In genomic region chr5:174188300-174188699, GRCh38 we compare ENCODE assay signal across 22 cellular contexts.
DNase-seq lines count a peak whose midpoint lies in the region; ATAC-seq and TF ChIP-seq lines count a peak whose summit lies in the region.
"Had no signal": no experiment of that assay in that cellular context is flagged by ENCODE, and none has a peak within 500 bp of the region (broad histone marks: within the 10 kb centered on the region; RNA-seq: fewer than 3 reads in every experiment).

No MANE protein-coding gene starts in this region.

- ATAC-seq in gastrocnemius medialis (peak; percentile 36 to 62), GM18502 (IDR thresholded peaks at IDR 0.05; ENCODE audit: poor library complexity, unreplicated experiment) (no peak), HG03378 (IDR thresholded peaks at IDR 0.05; ENCODE audit: unreplicated experiment) (no peak)
- ATAC-seq: activated CD4-positive, alpha-beta T cell treated with anti-CD3 and anti-CD28 coated beads for 36 hours; effector memory CD8-positive, alpha-beta T cell; left lobe of liver; stimulated activated naive CD8-positive, alpha-beta T cell treated with anti-CD3 and anti-CD28 coated beads, Interleukin-15, amount 100 ng/mL, for 72 hours had no signal

- TF ChIP-seq CTCF in fibroblast of mammary gland (conservative IDR thresholded peaks at IDR 0.05; ENCODE audit: control insufficient read depth, insufficient read depth, low read depth, low read length) (no peak), gastrocnemius medialis (IDR thresholded peaks at IDR 0.05 in 4 of 5, conservative IDR thresholded peaks at IDR 0.05 in 1 of 5) (no peak)

- intact Hi-C loops in gastrocnemius medialis (cut with DNase I; ENCODE audit: low total_unique reads) = no loop called here

- no peaks in the 10 kb centered on the region for H3K79me2 ChIP-seq in GM23248 (ENCODE audit: insufficient read depth)

- no peaks in the 10 kb centered on the region for H3F3A ChIP-seq in GM23248 (ENCODE audit: insufficient read depth)

- H3K9me3 ChIP-seq in GM23248 (ENCODE audit: low read depth) = no peaks in the 10 kb centered on the region
- H3K9me3 ChIP-seq in gastrocnemius medialis = no peaks in the 10 kb centered on the region
- H3K9me3 ChIP-seq: prostate gland had no signal

- H3K36me3 ChIP-seq in GM23248 (ENCODE audit: low read depth) (no peaks in the 10 kb centered on the region), gastrocnemius medialis (no peaks in the 10 kb centered on the region)
- H3K36me3 ChIP-seq: prostate gland had no signal

- 13 to 16% methylated on average over 1 of the region's 1 CpG for WGBS in GM23248 (ENCODE audit: low coverage in 1 of 2, low lambda C conversion rate in 2 of 2, missing lambda C conversion rate in 2 of 2), 2 experiments

- H3K4me3 ChIP-seq in GM23248 = no peak overlapping the region
- no peak overlapping the region for H3K4me3 ChIP-seq in fibroblast of mammary gland (ENCODE audit: control insufficient read depth, low read depth, low read length)
- H3K4me3 ChIP-seq in gastrocnemius medialis = no peak overlapping the region
- H3K4me3 ChIP-seq: prostate gland, smooth muscle cell had no signal

- TF ChIP-seq POLR2A in gastrocnemius medialis (IDR thresholded peaks at IDR 0.05) = no peak

- DNase-seq in GM23248 (peak; percentile 4), fibroblast of mammary gland (ENCODE audit: low read depth) (peak; percentile 7), gastrocnemius medialis (peak in 1 of 2 donors; percentile 37), T-helper 1 cell (no peak)
- DNase-seq: activated CD4-positive, alpha-beta T cell treated with anti-CD3 and anti-CD28 coated beads for 36 hours; AML-193; aorta; COR-L47; effector memory CD8-positive, alpha-beta T cell; GOT3; Kasumi-1; NCI-H1105 treated with DMSO at 0.1 percent for 48 hours; NCI-H2081; NCI-H446 treated with DMSO at 0.1 percent for 48 hours; stimulated activated CD4-positive, alpha-beta T cell treated with anti-CD3 and anti-CD28 coated beads, Interleukin-2, amount 100 ng/mL, for 48 hours; stimulated activated naive CD8-positive, alpha-beta T cell treated with anti-CD3 and anti-CD28 coated beads, Interleukin-15, amount 100 ng/mL, for 72 hours had no signal

- H4K20me1 ChIP-seq in GM23248 (ENCODE audit: insufficient read depth) = no peaks in the 10 kb centered on the region

- no peak overlapping the region for H3K4me2 ChIP-seq in GM23248 (ENCODE audit: unreplicated experiment)
- H3K4me2 ChIP-seq: smooth muscle cell had no signal

- no peaks in the 10 kb centered on the region for H3K9me2 ChIP-seq in GM23248 (ENCODE audit: insufficient read depth)

- H3K27me3 ChIP-seq in GM23248 (replicated peaks; ENCODE audit: insufficient read depth) (no peaks in the 10 kb centered on the region), gastrocnemius medialis (peaks cover 0 to 2% (median 0%) of the 10 kb centered on the region in 3 donors)

- H3K4me1 ChIP-seq in GM23248 (ENCODE audit: insufficient read depth) = no peaks in the 10 kb centered on the region
- no peaks in the 10 kb centered on the region for H3K4me1 ChIP-seq in gastrocnemius medialis
- H3K4me1 ChIP-seq: prostate gland had no signal

- H3K9ac ChIP-seq in GM23248 = no peak overlapping the region

- in situ Hi-C loops in GM23248 (cut with MboI) (no loop called here), gastrocnemius medialis (cut with MboI; ENCODE audit: low sequenced_read_pairs in 4 of 4) (no loop called here)

- no peak overlapping the region for H2AFZ ChIP-seq in GM23248

- no peak overlapping the region for H3K27ac ChIP-seq in GM23248
- H3K27ac ChIP-seq in gastrocnemius medialis = no peak overlapping the region
- H3K27ac ChIP-seq: prostate gland had no signal

TF ChIP-seq in PFSK-1, 5 proteins besides CTCF, POLR2A, EP300 and RAD21:
- TF ChIP-seq, protein P1, sequence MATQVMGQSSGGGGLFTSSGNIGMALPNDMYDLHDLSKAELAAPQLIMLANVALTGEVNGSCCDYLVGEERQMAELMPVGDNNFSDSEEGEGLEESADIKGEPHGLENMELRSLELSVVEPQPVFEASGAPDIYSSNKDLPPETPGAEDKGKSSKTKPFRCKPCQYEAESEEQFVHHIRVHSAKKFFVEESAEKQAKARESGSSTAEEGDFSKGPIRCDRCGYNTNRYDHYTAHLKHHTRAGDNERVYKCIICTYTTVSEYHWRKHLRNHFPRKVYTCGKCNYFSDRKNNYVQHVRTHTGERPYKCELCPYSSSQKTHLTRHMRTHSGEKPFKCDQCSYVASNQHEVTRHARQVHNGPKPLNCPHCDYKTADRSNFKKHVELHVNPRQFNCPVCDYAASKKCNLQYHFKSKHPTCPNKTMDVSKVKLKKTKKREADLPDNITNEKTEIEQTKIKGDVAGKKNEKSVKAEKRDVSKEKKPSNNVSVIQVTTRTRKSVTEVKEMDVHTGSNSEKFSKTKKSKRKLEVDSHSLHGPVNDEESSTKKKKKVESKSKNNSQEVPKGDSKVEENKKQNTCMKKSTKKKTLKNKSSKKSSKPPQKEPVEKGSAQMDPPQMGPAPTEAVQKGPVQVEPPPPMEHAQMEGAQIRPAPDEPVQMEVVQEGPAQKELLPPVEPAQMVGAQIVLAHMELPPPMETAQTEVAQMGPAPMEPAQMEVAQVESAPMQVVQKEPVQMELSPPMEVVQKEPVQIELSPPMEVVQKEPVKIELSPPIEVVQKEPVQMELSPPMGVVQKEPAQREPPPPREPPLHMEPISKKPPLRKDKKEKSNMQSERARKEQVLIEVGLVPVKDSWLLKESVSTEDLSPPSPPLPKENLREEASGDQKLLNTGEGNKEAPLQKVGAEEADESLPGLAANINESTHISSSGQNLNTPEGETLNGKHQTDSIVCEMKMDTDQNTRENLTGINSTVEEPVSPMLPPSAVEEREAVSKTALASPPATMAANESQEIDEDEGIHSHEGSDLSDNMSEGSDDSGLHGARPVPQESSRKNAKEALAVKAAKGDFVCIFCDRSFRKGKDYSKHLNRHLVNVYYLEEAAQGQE (IDR thresholded peaks at IDR 0.05; ENCODE audit: insufficient read depth in 1 of 2, low read depth in 2 of 2, low read length in 2 of 2) = no peak
- TF ChIP-seq POLR2AphosphoS5 (IDR thresholded peaks at IDR 0.05; ENCODE audit: low read depth, low read length) (peak; percentile 65; the same call in 1 of the 2 replicates), SIN3A (IDR thresholded peaks at IDR 0.05; ENCODE audit: borderline replicate concordance, insufficient read depth, low read length) (no peak)

Comparison
In these comparisons a context has a peak if more than half of its experiments do, and no peak if none do; other contexts are left out.
1. DNase-seq: peak in GM23248 (single experiment) and fibroblast of mammary gland (single experiment); none in T-helper 1 cell (0 of 5).
2. ATAC-seq: peak in gastrocnemius medialis (2 of 2); none in GM18502 (single experiment) and HG03378 (single experiment).